ENCODE assay signal across 13 cellular contexts in the genomic region with DNA sequence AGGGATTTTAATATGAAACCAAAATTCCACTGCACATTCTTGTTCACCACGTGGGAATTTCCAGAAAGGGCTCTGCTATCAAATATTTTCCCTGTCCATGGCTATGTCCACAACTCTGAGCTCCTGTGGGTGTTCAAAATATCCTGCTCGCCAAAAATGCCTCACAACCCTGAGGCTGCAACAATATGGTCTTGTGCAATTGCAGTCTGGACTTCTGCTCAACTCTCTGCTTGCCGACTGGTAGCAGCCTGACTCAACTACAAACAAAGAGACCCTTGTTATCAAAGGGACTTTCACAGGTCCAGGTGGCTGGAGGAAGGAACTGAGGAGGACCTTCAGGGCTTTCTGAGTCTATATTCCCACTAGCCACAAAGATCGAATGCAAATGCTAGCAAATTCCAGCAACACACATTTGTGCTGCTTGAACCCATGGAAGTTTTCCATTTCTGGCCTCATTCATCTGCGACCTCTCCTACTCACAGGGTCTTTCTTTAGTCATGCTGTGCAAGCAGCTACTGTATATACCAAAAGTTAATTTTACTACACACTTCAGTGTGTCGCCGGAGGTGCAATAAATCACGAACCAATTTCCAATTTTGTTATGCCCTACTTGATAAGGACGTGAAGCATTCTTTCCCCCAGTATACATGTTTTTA.
DNase-seq lines count a peak whose midpoint lies in the region; ATAC-seq and TF ChIP-seq lines count a peak whose summit lies in the region.
"Had no signal": no experiment of that assay in that cellular context is flagged by ENCODE, and none has a peak within 500 bp of the region (broad histone marks: within the 10 kb centered on the region; RNA-seq: fewer than 3 reads in every experiment).

No MANE protein-coding gene starts in this region.

- H3K27me3 ChIP-seq in heart left ventricle: no peaks in the 10 kb centered on the region
- H3K27me3 ChIP-seq in ovary: no peaks in the 10 kb centered on the region

- peak; percentile 42 to 94 (median 82) for ATAC-seq in heart left ventricle
- ATAC-seq in activated naive CD8-positive, alpha-beta T cell treated with anti-CD3 and anti-CD28 coated beads, Interleukin-2, amount 50 U/mL, for 24 hours: no peak

- TF ChIP-seq EP300 in ovary (IDR thresholded peaks at IDR 0.05): no peak

- intact Hi-C loops in heart left ventricle (cut with DNase I) (no loop called here), ovary (cut with DNase I) (no loop called here)

- no peaks in the 10 kb centered on the region for H3K4me1 Mint-ChIP-seq in activated naive CD8-positive, alpha-beta T cell treated with anti-CD3 and anti-CD28 coated beads, Interleukin-2, amount 50 U/mL, for 24 hours
- H3K4me1 Mint-ChIP-seq: IgD-negative memory B cell had no signal

- DNase-seq in H4 (ENCODE audit: low spot score) (peak; percentile 16), astrocyte of the cerebellum (ENCODE audit: low read depth) (peak; percentile 36), heart left ventricle (peak in 3 of 5 donors; percentile 8 to 43 (median 34)), ovary (peak in 3 of 5 donors; percentile 33 to 43 (median 40)), SKM-1 treated with dmso at 0.1 percent for 144 hours (lab: John Stamatoyannopoulos, UW; ENCODE audit: unreplicated experiment) (no peak), GM13976 (ENCODE audit: low spot score) (no peak), DMS79 treated with DMSO at 0.1 percent for 48 hours (lab: John Stamatoyannopoulos, UW) (no peak)
- DNase-seq in activated naive CD8-positive, alpha-beta T cell treated with anti-CD3 and anti-CD28 coated beads, Interleukin-2, amount 50 U/mL, for 24 hours: no peak
- DNase-seq: COR-L47; dermis blood vessel endothelial cell; stimulated activated CD4-positive, alpha-beta T cell treated with anti-CD3 and anti-CD28 coated beads, Interleukin-4, amount 100 ng/mL, for 24 hours; substantia nigra had no signal

- H3K4me3 Mint-ChIP-seq in activated naive CD8-positive, alpha-beta T cell treated with anti-CD3 and anti-CD28 coated beads, Interleukin-2, amount 50 U/mL, for 24 hours: no peak overlapping the region
- H3K4me3 Mint-ChIP-seq: IgD-negative memory B cell had no signal

- no peak for TF ChIP-seq POLR2A in heart left ventricle (IDR thresholded peaks at IDR 0.05)
- TF ChIP-seq POLR2A in ovary (IDR thresholded peaks at IDR 0.05): no peak

- H3K9me3 ChIP-seq in heart left ventricle (peaks cover 0 to 6% (median 0%) of the 10 kb centered on the region in 12 donors), ovary (no peaks in the 10 kb centered on the region)

- H3K4me3 ChIP-seq in astrocyte of the cerebellum (ENCODE audit: low read depth, low read length) (no peak overlapping the region), heart left ventricle (no peak overlapping the region), ovary (no peak overlapping the region)

- no peaks in the 10 kb centered on the region for H3K9me3 Mint-ChIP-seq in activated naive CD8-positive, alpha-beta T cell treated with anti-CD3 and anti-CD28 coated beads, Interleukin-2, amount 50 U/mL, for 24 hours
- H3K9me3 Mint-ChIP-seq: IgD-negative memory B cell had no signal

- no peak for TF ChIP-seq CTCF in astrocyte of the cerebellum (IDR thresholded peaks at IDR 0.05; ENCODE audit: low read depth, low read length, missing control alignments)
- no peak for TF ChIP-seq CTCF in heart left ventricle (IDR thresholded peaks at IDR 0.05)
- no peak for TF ChIP-seq CTCF in ovary (IDR thresholded peaks at IDR 0.05)
- TF ChIP-seq CTCF in GM13976 (IDR thresholded peaks at IDR 0.05; ENCODE audit: borderline replicate concordance, control extremely low read depth, extremely low read depth, insufficient read depth, missing control alignments): no peak

- no peak overlapping the region for H3K27ac Mint-ChIP-seq in activated naive CD8-positive, alpha-beta T cell treated with anti-CD3 and anti-CD28 coated beads, Interleukin-2, amount 50 U/mL, for 24 hours
- H3K27ac Mint-ChIP-seq: IgD-negative memory B cell had no signal

- H3K4me1 ChIP-seq in heart left ventricle: peaks cover 0 to 5% (median 0%) of the 10 kb centered on the region in 12 donors
- peaks cover 4% of the 10 kb centered on the region for H3K4me1 ChIP-seq in ovary (ENCODE audit: insufficient read depth)

- H3K27ac ChIP-seq in heart left ventricle (no peak overlapping the region), ovary (no peak overlapping the region)

- no peaks in the 10 kb centered on the region for H3K36me3 Mint-ChIP-seq in activated naive CD8-positive, alpha-beta T cell treated with anti-CD3 and anti-CD28 coated beads, Interleukin-2, amount 50 U/mL, for 24 hours (ENCODE audit: low read depth)
- H3K36me3 Mint-ChIP-seq: IgD-negative memory B cell had no signal

- peaks cover 2% of the 10 kb centered on the region for H3K27me3 Mint-ChIP-seq in activated naive CD8-positive, alpha-beta T cell treated with anti-CD3 and anti-CD28 coated beads, Interleukin-2, amount 50 U/mL, for 24 hours

- H3K36me3 ChIP-seq in heart left ventricle (no peaks in the 10 kb centered on the region), ovary (no peaks in the 10 kb centered on the region)

- WGBS in heart left ventricle, 4 donors: 71 to 75% (median 74%) methylated on average over 9 of the region's 9 CpGs
- 37 to 47% (median 41%) methylated on average over 9 of the region's 9 CpGs for WGBS in ovary, 3 donors

- in situ Hi-C loops in astrocyte of the cerebellum (cut with HindIII; ENCODE audit: low sequenced_read_pairs) (no loop called here), GM13976 (cut with MboI; ENCODE audit: low sequenced_read_pairs, unreplicated experiment) (no loop called here)

Comparison
In these comparisons a context has a peak if more than half of its experiments do, and no peak if none do; other contexts are left out.
1. DNase-seq: peak in H4 (single experiment), astrocyte of the cerebellum (single experiment), heart left ventricle (3 of 5) and ovary (3 of 5); none in SKM-1 treated with dmso at 0.1 percent for 144 hours (single experiment), activated naive CD8-positive, alpha-beta T cell treated with anti-CD3 and anti-CD28 coated beads, Interleukin-2, amount 50 U/mL, for 24 hours (single experiment), GM13976 (single experiment) and DMS79 treated with DMSO at 0.1 percent for 48 hours (single experiment).